In genomic region chr1:42720868-42721267, GRCh38 we compare ENCODE assay signal across 12 cellular contexts. TPM values are rescaled to one million over a fixed set of nuclear protein-coding genes. Genes with fewer than 3 reads are reported as not detected.
"Had no signal": no experiment of that assay in that cellular context is flagged by ENCODE, and none has a peak within 500 bp of the region (broad histone marks: within the 10 kb centered on the region; RNA-seq: fewer than 3 reads in every experiment).

No MANE protein-coding gene starts in this region.

- H3K4me3 ChIP-seq: tibial nerve had no signal

- H3K9me3 Mint-ChIP-seq: stimulated activated memory B cell treated with anti-CD40 and anti-IgM and Interleukin-4, amounts not matched to agents 10 μg/mL and 1 μg/mL and 100 μg/mL, for 72 hours had no signal

- H3K27me3 ChIP-seq: tibial nerve had no signal

- H3K4me1 ChIP-seq: tibial nerve had no signal

- H3K4me1 Mint-ChIP-seq: nephron progenitor cell; stimulated activated memory B cell treated with anti-CD40 and anti-IgM and Interleukin-4, amounts not matched to agents 10 μg/mL and 1 μg/mL and 100 μg/mL, for 72 hours had no signal

- ATAC-seq: stimulated activated memory B cell treated with anti-CD40 and anti-IgM and Interleukin-4, amounts not matched to agents 10 μg/mL and 1 μg/mL and 100 μg/mL, for 72 hours had no signal

- H3K4me3 Mint-ChIP-seq: nephron progenitor cell; stimulated activated memory B cell treated with anti-CD40 and anti-IgM and Interleukin-4, amounts not matched to agents 10 μg/mL and 1 μg/mL and 100 μg/mL, for 72 hours had no signal

- H3K27ac Mint-ChIP-seq: nephron progenitor cell; stimulated activated memory B cell treated with anti-CD40 and anti-IgM and Interleukin-4, amounts not matched to agents 10 μg/mL and 1 μg/mL and 100 μg/mL, for 72 hours had no signal

- DNase-seq: activated CD4-positive, alpha-beta T cell treated with anti-CD3 and anti-CD28 coated beads, Interleukin-2, amount 50 U/mL, for 48 hours; activated CD4-positive, CD25-positive, alpha-beta regulatory T cell treated with anti-CD3 and anti-CD28 coated beads, Interleukin-2, amount 50 U/mL, for 72 hours; activated naive CD4-positive, alpha-beta T cell; mammary epithelial cell; nephron progenitor cell; stimulated activated CD4-positive, alpha-beta T cell treated with anti-CD3 and anti-CD28 coated beads, Interleukin-1b, Interleukin-23, amount 100 ng/mL, for 48 hours had no signal

- H3K9me3 ChIP-seq: tibial nerve had no signal

- H3K27me3 Mint-ChIP-seq: stimulated activated memory B cell treated with anti-CD40 and anti-IgM and Interleukin-4, amounts not matched to agents 10 μg/mL and 1 μg/mL and 100 μg/mL, for 72 hours had no signal

RNA-seq across cellular contexts. Expression of gene CLDN19, which starts 19.2 kb away (rescaled TPM):
- total RNA-seq: fibroblast of lung; frontal cortex; omental fat pad; T-helper 2 cell treated with Interferon-gamma antibody and Interleukin-4, amounts not matched to agents 100 ng/mL and 5 ng/mL, for 36 hours had no signal
